ENCODE assay signal across 19 cellular contexts in genomic region chr2:1633936-1634587, GRCh38.
"Had no signal": no experiment of that assay in that cellular context is flagged by ENCODE, and none has a peak within 500 bp of the region (broad histone marks: within the 10 kb centered on the region; RNA-seq: fewer than 3 reads in every experiment).

No MANE protein-coding gene starts in this region.

- H3K4me3 ChIP-seq: body of pancreas, dorsolateral prefrontal cortex, gastroesophageal sphincter, heart right ventricle, smooth muscle cell, upper lobe of left lung had no signal

- DNase-seq: activated B cell treated with CpG ODN at 0.5 μM for 24 hours; activated CD4-positive, alpha-beta T cell treated with anti-CD3 and anti-CD28 coated beads for 48 hours; activated CD8-positive, alpha-beta T cell treated with anti-CD3 and anti-CD28 coated beads for 36 hours; activated gamma-delta T cell; activated T-cell treated with anti-CD3 and anti-CD28 coated beads, Interleukin-2, amount 50 U/mL, for 4 hours; amniotic stem cell; body of pancreas; cerebellar nuclear complex; endodermal cell; heart right ventricle; natural killer cell; right cardiac atrium; stimulated activated naive CD8-positive, alpha-beta T cell treated with anti-CD3 and anti-CD28 coated beads, Interleukin-15, Interleukin-2, amounts not matched to agents 100 U/mL and 50 U/mL, for 24 hours; SW 1271 had no signal

- H3K27ac ChIP-seq: body of pancreas, dorsolateral prefrontal cortex, gastroesophageal sphincter, upper lobe of left lung had no signal

- H3K4me1 ChIP-seq: body of pancreas had no signal

- ATAC-seq: activated CD8-positive, alpha-beta T cell treated with anti-CD3 and anti-CD28 coated beads for 36 hours; activated naive CD4-positive, alpha-beta T cell treated with anti-CD3 and anti-CD28 coated beads, Interleukin-2, amount 50 U/mL, for 72 hours; activated T-cell treated with anti-CD3 and anti-CD28 coated beads, Interleukin-2, amount 50 U/mL, for 4 hours; body of pancreas; gastroesophageal sphincter; natural killer cell; right cardiac atrium had no signal

- H3K9me3 ChIP-seq: upper lobe of left lung had no signal

- H3K27me3 ChIP-seq: body of pancreas, dorsolateral prefrontal cortex, gastroesophageal sphincter, upper lobe of left lung had no signal
